In the genomic region with DNA sequence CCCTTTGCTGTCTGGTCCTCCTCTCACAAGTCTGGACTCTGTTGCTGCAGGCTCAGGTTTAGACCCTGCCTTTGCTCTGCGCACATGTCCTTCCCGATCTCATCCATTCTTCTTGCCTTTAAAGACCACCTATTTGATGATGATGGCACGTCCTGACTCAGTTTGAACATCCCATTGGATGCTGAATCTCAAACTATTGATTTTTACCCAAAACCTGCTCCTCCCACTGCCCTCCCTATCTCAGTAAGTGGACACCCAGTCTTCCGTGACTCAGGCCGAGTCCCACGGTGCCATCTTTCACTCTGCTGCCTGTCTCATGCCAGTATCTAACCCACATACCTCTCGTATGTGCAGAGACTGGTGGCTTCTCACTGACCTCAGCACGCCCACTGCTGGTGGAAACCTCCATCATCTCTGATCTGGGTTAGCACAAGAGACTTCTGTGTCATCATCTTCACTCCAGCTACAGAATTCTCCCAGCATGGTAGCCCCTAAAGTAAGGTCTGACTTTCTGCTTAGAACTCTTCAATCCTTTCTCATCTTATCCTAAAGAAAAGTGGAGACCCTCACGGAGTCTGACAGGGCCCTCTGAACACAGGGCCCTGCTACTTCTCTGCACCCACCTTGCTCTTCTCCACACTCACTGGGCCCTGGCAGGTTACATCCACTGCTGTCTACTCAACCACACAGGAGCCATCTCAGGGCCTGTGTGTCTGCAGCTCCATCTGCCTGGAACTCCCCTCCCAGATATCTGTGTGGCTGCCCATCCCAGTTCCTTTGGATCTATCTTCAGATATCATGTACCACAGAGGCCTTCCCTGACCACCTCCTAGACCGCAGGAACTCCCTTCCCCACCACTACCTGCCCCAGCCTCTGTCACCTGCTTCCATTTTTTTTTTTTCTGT, we compare ENCODE assay signal across 1 cellular context.
TF ChIP-seq lines count a peak whose summit lies in the region.

No MANE protein-coding gene starts in this region.

TF ChIP-seq in HCT116, 20 proteins besides CTCF, POLR2A, EP300 and RAD21:
- TF ChIP-seq CEBPB (IDR thresholded peaks at IDR 0.05; ENCODE audit: low read depth) (no peak), EZH2 (IDR thresholded peaks at IDR 0.05) (no peak), YY1 (IDR thresholded peaks at IDR 0.05; ENCODE audit: extremely low read depth, insufficient replicate concordance, low read depth, low read length) (no peak), ZNF274 (IDR thresholded peaks at IDR 0.05; ENCODE audit: low read depth, low read length) (no peak), JUND (IDR thresholded peaks at IDR 0.05) (no peak)
- TF ChIP-seq, protein P1, sequence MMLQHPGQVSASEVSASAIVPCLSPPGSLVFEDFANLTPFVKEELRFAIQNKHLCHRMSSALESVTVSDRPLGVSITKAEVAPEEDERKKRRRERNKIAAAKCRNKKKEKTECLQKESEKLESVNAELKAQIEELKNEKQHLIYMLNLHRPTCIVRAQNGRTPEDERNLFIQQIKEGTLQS (IDR thresholded peaks at IDR 0.05), result no peak
- TF ChIP-seq, protein P2, sequence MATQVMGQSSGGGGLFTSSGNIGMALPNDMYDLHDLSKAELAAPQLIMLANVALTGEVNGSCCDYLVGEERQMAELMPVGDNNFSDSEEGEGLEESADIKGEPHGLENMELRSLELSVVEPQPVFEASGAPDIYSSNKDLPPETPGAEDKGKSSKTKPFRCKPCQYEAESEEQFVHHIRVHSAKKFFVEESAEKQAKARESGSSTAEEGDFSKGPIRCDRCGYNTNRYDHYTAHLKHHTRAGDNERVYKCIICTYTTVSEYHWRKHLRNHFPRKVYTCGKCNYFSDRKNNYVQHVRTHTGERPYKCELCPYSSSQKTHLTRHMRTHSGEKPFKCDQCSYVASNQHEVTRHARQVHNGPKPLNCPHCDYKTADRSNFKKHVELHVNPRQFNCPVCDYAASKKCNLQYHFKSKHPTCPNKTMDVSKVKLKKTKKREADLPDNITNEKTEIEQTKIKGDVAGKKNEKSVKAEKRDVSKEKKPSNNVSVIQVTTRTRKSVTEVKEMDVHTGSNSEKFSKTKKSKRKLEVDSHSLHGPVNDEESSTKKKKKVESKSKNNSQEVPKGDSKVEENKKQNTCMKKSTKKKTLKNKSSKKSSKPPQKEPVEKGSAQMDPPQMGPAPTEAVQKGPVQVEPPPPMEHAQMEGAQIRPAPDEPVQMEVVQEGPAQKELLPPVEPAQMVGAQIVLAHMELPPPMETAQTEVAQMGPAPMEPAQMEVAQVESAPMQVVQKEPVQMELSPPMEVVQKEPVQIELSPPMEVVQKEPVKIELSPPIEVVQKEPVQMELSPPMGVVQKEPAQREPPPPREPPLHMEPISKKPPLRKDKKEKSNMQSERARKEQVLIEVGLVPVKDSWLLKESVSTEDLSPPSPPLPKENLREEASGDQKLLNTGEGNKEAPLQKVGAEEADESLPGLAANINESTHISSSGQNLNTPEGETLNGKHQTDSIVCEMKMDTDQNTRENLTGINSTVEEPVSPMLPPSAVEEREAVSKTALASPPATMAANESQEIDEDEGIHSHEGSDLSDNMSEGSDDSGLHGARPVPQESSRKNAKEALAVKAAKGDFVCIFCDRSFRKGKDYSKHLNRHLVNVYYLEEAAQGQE (IDR thresholded peaks at IDR 0.05; ENCODE audit: low read depth), result no peak
